Comparison of ENCODE assay signal across 8 cellular contexts in genomic region chr19:56507446-56508281, GRCh38.
DNase-seq lines count a peak whose midpoint lies in the region; ATAC-seq and TF ChIP-seq lines count a peak whose summit lies in the region.

Gene ZNF471 (plus strand): TSS chr19:56507855. CDS start chr19:56511572, 3,717 bp downstream.

- DNase-seq in COR-L47 (lab: John Stamatoyannopoulos, UW) (peak; percentile 77), NCI-H1048 (lab: John Stamatoyannopoulos, UW) (peak; percentile 76), cardiac fibroblast (ENCODE audit: low read depth in 2 of 2) (peak; percentile 99)

- no peak for TF ChIP-seq CTCF in WI38 (IDR thresholded peaks at IDR 0.05; ENCODE audit: low read depth, low read length)
- no peak for TF ChIP-seq CTCF in cardiac fibroblast (IDR thresholded peaks at IDR 0.05; ENCODE audit: low read depth, low read length)

- ATAC-seq in HG02970 (IDR thresholded peaks at IDR 0.05; ENCODE audit: low FRiP score, unreplicated experiment) (no peak), HG02610 (IDR thresholded peaks at IDR 0.05; ENCODE audit: unreplicated experiment) (no peak)

- H3K9me3 ChIP-seq in iPS-18c (ENCODE audit: control insufficient read depth, insufficient read depth, low read length), result no peaks in the 10 kb centered on the region

- H3K4me3 ChIP-seq in WI38 (ENCODE audit: low read depth, low read length) (peak within 1 kb of the TSS; percentile 82), cardiac fibroblast (replicated peaks in 1 of 2; ENCODE audit: low read depth in 2 of 2, low read length in 2 of 2) (peak within 1 kb of the TSS; percentile 68 to 79), iPS-18c (ENCODE audit: insufficient read depth, low read depth, low read length) (peak within 1 kb of the TSS; percentile 84), skin epidermis (peak within 1 kb of the TSS; percentile 32 to 69 (median 46))

- peak within 1 kb of the TSS; percentile 18 to 99 (median 92) for H3K27ac ChIP-seq in skin epidermis
